24 cellular contexts compared by ENCODE assay signal in genomic region chr2:16569401-16569800, GRCh38.
"Had no signal": no experiment of that assay in that cellular context is flagged by ENCODE, and none has a peak within 500 bp of the region (broad histone marks: within the 10 kb centered on the region; RNA-seq: fewer than 3 reads in every experiment).

No MANE protein-coding gene starts in this region.

- H3K4me1 ChIP-seq: foreskin keratinocyte, pancreas had no signal

- H3K36me3 ChIP-seq: pancreas, thoracic aorta had no signal

- ATAC-seq: activated CD4-positive, alpha-beta T cell treated with anti-CD3 and anti-CD28 coated beads for 36 hours; activated naive CD4-positive, alpha-beta T cell treated with anti-CD3 and anti-CD28 coated beads, Interleukin-2, amount 50 U/mL, for 72 hours; activated T-helper 17 cell treated with anti-CD3 and anti-CD28 coated beads, Interleukin-2, amount 50 U/mL, for 72 hours; foreskin keratinocyte; natural killer cell; pancreas; T-helper 17 cell had no signal

- H3K9me3 Mint-ChIP-seq: activated B cell treated with CpG ODN at 0.5 μM for 24 hours; activated T-cell treated with anti-CD3 and anti-CD28 coated beads, Interleukin-2, amount 50 U/mL, for 24 hours; activated T-helper 17 cell treated with anti-CD3 and anti-CD28 coated beads, Interleukin-2, amount 50 U/mL, for 72 hours; central memory CD8-positive, alpha-beta T cell; natural killer cell had no signal

- DNase-seq: activated B cell treated with CpG ODN at 0.5 μM for 24 hours; activated CD4-positive, alpha-beta T cell treated with anti-CD3 and anti-CD28 coated beads for 36 hours; activated CD4-positive, alpha-beta T cell treated with anti-CD3 and anti-CD28 coated beads, Interleukin-2, amount 50 U/mL, for 4 hours; activated CD8-positive, alpha-beta memory T cell treated with anti-CD3 and anti-CD28 coated beads for 24 hours; activated CD8-positive, alpha-beta memory T cell treated with anti-CD3 and anti-CD28 coated beads, Interleukin-2, amount 50 U/mL, for 4 hours; activated T-cell treated with anti-CD3 and anti-CD28 coated beads, Interleukin-2, amount 50 U/mL, for 24 hours; aorta; effector memory CD4-positive, alpha-beta T cell; foreskin keratinocyte; hippocampal formation; kidney glomerular epithelial cell; natural killer cell; pancreas; stimulated activated CD4-positive, alpha-beta T cell treated with anti-CD3 and anti-CD28 coated beads, Interleukin-4, amount 100 ng/mL, for 24 hours; stimulated activated naive CD4-positive, alpha-beta T cell treated with Interleukin-2 at 50 U/mL for 16 hours; SW 1271; T-helper 17 cell had no signal

- H3K9me3 ChIP-seq: neutrophil, pancreas, thoracic aorta had no signal

- H3K27ac ChIP-seq: foreskin keratinocyte, neutrophil, pancreas, thoracic aorta had no signal

- H3K4me3 ChIP-seq: pancreas, thoracic aorta had no signal

- H3K4me1 Mint-ChIP-seq: activated CD4-positive, alpha-beta T cell treated with anti-CD3 and anti-CD28 coated beads for 36 hours; activated T-helper 17 cell treated with anti-CD3 and anti-CD28 coated beads, Interleukin-2, amount 50 U/mL, for 72 hours; central memory CD8-positive, alpha-beta T cell; T-helper 17 cell had no signal

- H3K27me3 ChIP-seq: foreskin keratinocyte, neutrophil, pancreas had no signal

- H3K4me3 Mint-ChIP-seq: activated B cell treated with CpG ODN at 0.5 μM for 24 hours; activated CD4-positive, alpha-beta T cell treated with anti-CD3 and anti-CD28 coated beads for 36 hours; activated T-cell treated with anti-CD3 and anti-CD28 coated beads, Interleukin-2, amount 50 U/mL, for 24 hours; activated T-helper 17 cell treated with anti-CD3 and anti-CD28 coated beads, Interleukin-2, amount 50 U/mL, for 72 hours; brain; central memory CD8-positive, alpha-beta T cell; natural killer cell; T-helper 17 cell had no signal

- H3K27me3 Mint-ChIP-seq: activated B cell treated with CpG ODN at 0.5 μM for 24 hours; brain; central memory CD8-positive, alpha-beta T cell had no signal

- H3K27ac Mint-ChIP-seq: activated B cell treated with CpG ODN at 0.5 μM for 24 hours; activated CD4-positive, alpha-beta T cell treated with anti-CD3 and anti-CD28 coated beads for 36 hours; activated naive CD4-positive, alpha-beta T cell treated with anti-CD3 and anti-CD28 coated beads, Interleukin-2, amount 50 U/mL, for 72 hours; activated T-cell treated with anti-CD3 and anti-CD28 coated beads, Interleukin-2, amount 50 U/mL, for 24 hours; activated T-helper 17 cell treated with anti-CD3 and anti-CD28 coated beads, Interleukin-2, amount 50 U/mL, for 72 hours; T-helper 17 cell had no signal

- FAIRE-seq: colon, pancreas had no signal
